Comparison of ENCODE assay signal across 18 cellular contexts in the genomic region with DNA sequence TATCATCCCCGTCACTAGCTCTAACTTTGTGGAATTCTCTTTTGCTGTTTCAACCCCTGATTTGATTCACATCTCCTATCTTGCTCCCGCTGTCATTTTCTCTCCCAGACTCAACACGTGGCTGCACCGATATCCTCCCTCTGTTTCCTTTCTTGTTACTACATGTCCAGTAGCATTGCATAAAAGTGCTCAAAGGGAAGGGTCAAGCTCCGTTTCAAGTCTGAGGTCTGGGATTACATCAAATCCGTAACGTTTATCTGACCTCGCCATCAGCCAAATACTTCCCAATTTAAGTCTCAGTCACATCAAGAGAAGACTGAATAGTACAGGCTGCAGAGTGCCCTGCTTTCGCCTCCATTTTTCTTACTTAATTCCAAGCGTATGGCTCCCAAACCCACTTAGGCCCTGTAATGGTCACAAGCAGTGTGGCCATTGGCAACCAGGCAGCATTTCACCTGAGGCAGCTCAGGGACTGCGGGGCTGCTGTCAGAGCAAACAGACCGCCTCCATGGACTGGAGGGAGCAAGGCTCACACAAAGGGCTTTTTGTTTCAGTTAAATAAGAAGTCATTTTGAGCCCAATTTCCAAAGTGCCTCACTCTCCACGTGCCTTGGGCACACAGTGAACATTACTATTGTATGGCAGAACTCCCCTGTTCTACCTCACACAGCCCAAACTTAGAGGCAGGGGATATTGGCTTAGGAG.
A peak's percentile ranks its signal among the peaks of the same experiment; 100 is the strongest.
DNase-seq lines count a peak whose midpoint lies in the region; ATAC-seq and TF ChIP-seq lines count a peak whose summit lies in the region.
"Had no signal": no experiment of that assay in that cellular context is flagged by ENCODE, and none has a peak within 500 bp of the region (broad histone marks: within the 10 kb centered on the region; RNA-seq: fewer than 3 reads in every experiment).

No MANE protein-coding gene starts in this region.

- H4K20me1 ChIP-seq in DOHH2 (ENCODE audit: control insufficient read depth, insufficient read depth, low read depth, low read length): no peaks in the 10 kb centered on the region

- no peak overlapping the region for H3K27ac Mint-ChIP-seq in osteocyte (ENCODE audit: unreplicated experiment)

- no peak overlapping the region for H2BK5ac ChIP-seq in neuronal stem cell (ENCODE audit: low read length)

- no peak overlapping the region for H3K18ac ChIP-seq in neuronal stem cell (ENCODE audit: low read length)

- peaks cover 4% of the 10 kb centered on the region for H3K27me3 Mint-ChIP-seq in osteocyte (ENCODE audit: unreplicated experiment)

- DNase-seq in NCI-H1048 (lab: John Stamatoyannopoulos, UW): peak; percentile 32
- peak in 3 of 4 donors; percentile 30 to 36 (median 31) for DNase-seq in body of pancreas
- peak; percentile 66 for DNase-seq in osteocyte (ENCODE audit: extremely low spot score, unreplicated experiment)
- no peak for DNase-seq in neuronal stem cell (ENCODE audit: low spot score)
- DNase-seq in left ventricle myocardium superior: no peak
- DNase-seq in NK-92 (lab: John Stamatoyannopoulos, UW; ENCODE audit: unreplicated experiment): no peak
- DNase-seq: activated CD4-positive, alpha-beta T cell treated with anti-CD3 and anti-CD28 coated beads for 1 hour; activated CD8-positive, alpha-beta memory T cell treated with anti-CD3 and anti-CD28 coated beads, Interleukin-2, amount 50 U/mL, for 48 hours; activated naive CD4-positive, alpha-beta T cell treated with Interleukin-2 at 50 U/mL for 16 hours; Calu3; colonic mucosa; mucosa of descending colon; NCI-H226; stimulated activated naive CD4-positive, alpha-beta T cell treated with Interleukin-2 at 50 U/mL for 16 hours had no signal

- no peak for TF ChIP-seq CTCF in DOHH2 (IDR thresholded peaks at IDR 0.05; ENCODE audit: low read depth, low read length, poor library complexity, severe bottlenecking)
- no peak for TF ChIP-seq CTCF in body of pancreas (IDR thresholded peaks at IDR 0.05)
- TF ChIP-seq CTCF in osteocyte (IDR thresholded peaks at IDR 0.05): no peak

- no peak overlapping the region for H2AFZ ChIP-seq in neuronal stem cell (ENCODE audit: low read length)

- no peak overlapping the region for H3K4me3 Mint-ChIP-seq in osteocyte (ENCODE audit: unreplicated experiment)

- no peak for TF ChIP-seq POLR2A in body of pancreas (IDR thresholded peaks at IDR 0.05)

- H3K4me1 ChIP-seq in DOHH2 (ENCODE audit: control insufficient read depth, low read length) (peaks cover 65% of the 10 kb centered on the region), body of pancreas (no peaks in the 10 kb centered on the region), neuronal stem cell (ENCODE audit: control insufficient read depth in 2 of 2, insufficient read depth in 1 of 2, low read depth in 1 of 2, low read length in 2 of 2) (peaks cover 0 to 4% of the 10 kb centered on the region in 2 donors)
- H3K4me1 ChIP-seq: ascending aorta, colonic mucosa had no signal

- no peak overlapping the region for H2BK12ac ChIP-seq in neuronal stem cell (ENCODE audit: low read length)

- H3K4me2 ChIP-seq in DOHH2 (ENCODE audit: low read length) (peak overlapping the region; percentile 32), neuronal stem cell (ENCODE audit: insufficient read depth, low read length, poor library complexity, severe bottlenecking) (no peak overlapping the region)
- H3K4me2 ChIP-seq: smooth muscle cell had no signal

- H3K9me3 ChIP-seq in DOHH2 (ENCODE audit: control insufficient read depth, insufficient read depth, low read length) (no peaks in the 10 kb centered on the region), body of pancreas (no peaks in the 10 kb centered on the region), neuronal stem cell (replicated peaks in 1 of 2; ENCODE audit: control insufficient read depth in 2 of 2, insufficient read depth in 1 of 2, low read depth in 1 of 2, low read length in 2 of 2) (no peaks in the 10 kb centered on the region)
- H3K9me3 ChIP-seq: ascending aorta, colonic mucosa, mucosa of descending colon had no signal

- H3K27ac ChIP-seq in DOHH2 (ENCODE audit: low read depth, low read length) (peak overlapping the region; percentile 41), body of pancreas (peak overlapping the region in 1 of 4 donors; percentile 10), neuronal stem cell (replicated peaks; ENCODE audit: low read length) (no peak overlapping the region)
- H3K27ac ChIP-seq: ascending aorta, colonic mucosa had no signal

- 0 out of 2 replicates have a peak, but pooled peaks cover 5% of the 10 kb centered on the region for H3K36me3 ChIP-seq in DOHH2 (ENCODE audit: control insufficient read depth, low read length)
- H3K36me3 ChIP-seq in body of pancreas (replicated peaks in 1 of 2; ENCODE audit: insufficient read depth in 1 of 2, low read depth in 2 of 2): no peaks in the 10 kb centered on the region
- H3K36me3 ChIP-seq in neuronal stem cell (replicated peaks in 1 of 2; ENCODE audit: control insufficient read depth in 2 of 2, insufficient read depth in 2 of 2, low read length in 2 of 2): no peaks in the 10 kb centered on the region
- H3K36me3 ChIP-seq: ascending aorta, colonic mucosa had no signal

- H3K9me3 Mint-ChIP-seq in osteocyte (ENCODE audit: unreplicated experiment): no peaks in the 10 kb centered on the region

- no peaks in the 10 kb centered on the region for H3K4me1 Mint-ChIP-seq in osteocyte (ENCODE audit: unreplicated experiment)

- no peak overlapping the region for H2BK120ac ChIP-seq in neuronal stem cell (ENCODE audit: low read depth, low read length)

- no peak overlapping the region for H2BK15ac ChIP-seq in neuronal stem cell (ENCODE audit: low read length)

- H3K36me3 Mint-ChIP-seq in osteocyte (ENCODE audit: unreplicated experiment): no peaks in the 10 kb centered on the region

- no peak overlapping the region for H3K9ac ChIP-seq in neuronal stem cell (ENCODE audit: low read depth, low read length, poor library complexity)

- H3F3A ChIP-seq in DOHH2 (ENCODE audit: control insufficient read depth, insufficient read depth): 0 out of 2 replicates have a peak, but pooled peaks cover 11% of the 10 kb centered on the region

- no peak overlapping the region for H4K8ac ChIP-seq in neuronal stem cell (ENCODE audit: low read depth, low read length)

- no peaks in the 10 kb centered on the region for H3K9me2 ChIP-seq in DOHH2 (replicated peaks; ENCODE audit: control insufficient read depth, low read length)

- no peak overlapping the region for H3K14ac ChIP-seq in neuronal stem cell (ENCODE audit: low read length)

- no peak overlapping the region for H4K91ac ChIP-seq in neuronal stem cell (ENCODE audit: low read depth, low read length, poor library complexity)

- no peak overlapping the region for H2AK5ac ChIP-seq in neuronal stem cell (ENCODE audit: low read depth, low read length)

- H3K23ac ChIP-seq in neuronal stem cell (ENCODE audit: low read depth, low read length, poor library complexity): no peak overlapping the region

- no peaks in the 10 kb centered on the region for H3K79me2 ChIP-seq in DOHH2 (ENCODE audit: control insufficient read depth, low read length)

- H3K4ac ChIP-seq in neuronal stem cell (ENCODE audit: low read length): no peak overlapping the region

- H3K4me3 ChIP-seq in DOHH2 (ENCODE audit: low read length) (peak overlapping the region; percentile 9), body of pancreas (no peak overlapping the region), neuronal stem cell (ENCODE audit: low read length in 2 of 2) (no peak overlapping the region)
- H3K4me3 ChIP-seq: ascending aorta, colonic mucosa, mucosa of descending colon, smooth muscle cell had no signal

- peak; percentile 84 for ATAC-seq in body of pancreas
- ATAC-seq in left ventricle myocardium superior: no peak
- no peak for ATAC-seq in HG03196 (IDR thresholded peaks at IDR 0.05; ENCODE audit: unreplicated experiment)

- 51 to 64% methylated on average over 13 of the region's 13 CpGs for WGBS in body of pancreas, 2 donors
- no CpG with 5 or more reads among the region's 13 CpGs for WGBS in neuronal stem cell (ENCODE audit: extremely low coverage in 2 of 2, insufficient read length in 2 of 2, insufficient replicate concordance in 1 of 2), 2 donors

- no peaks in the 10 kb centered on the region for H3K27me3 ChIP-seq in DOHH2 (ENCODE audit: control insufficient read depth, low read length)
- no peaks in the 10 kb centered on the region for H3K27me3 ChIP-seq in body of pancreas
- no peaks in the 10 kb centered on the region for H3K27me3 ChIP-seq in neuronal stem cell (ENCODE audit: control insufficient read depth in 3 of 3, insufficient read depth in 3 of 3, low read depth in 1 of 3, low read length in 3 of 3)
- H3K27me3 ChIP-seq: ascending aorta, colonic mucosa had no signal

- intact Hi-C loops in body of pancreas (cut with DNase I): no loop called here
- intact Hi-C loops in left ventricle myocardium superior (cut with micrococcal nuclease): no loop called here

- no peaks in the 10 kb centered on the region for H3K79me1 ChIP-seq in neuronal stem cell (ENCODE audit: low read depth, low read length)

Comparison
In these comparisons a context has a peak if more than half of its experiments do, and no peak if none do; other contexts are left out.
1. DNase-seq: peak in NCI-H1048 (single experiment), body of pancreas (3 of 4) and osteocyte (single experiment); none in neuronal stem cell (single experiment), left ventricle myocardium superior (single experiment) and NK-92 (single experiment).